2 cellular contexts compared by ENCODE assay signal in the genomic region with DNA sequence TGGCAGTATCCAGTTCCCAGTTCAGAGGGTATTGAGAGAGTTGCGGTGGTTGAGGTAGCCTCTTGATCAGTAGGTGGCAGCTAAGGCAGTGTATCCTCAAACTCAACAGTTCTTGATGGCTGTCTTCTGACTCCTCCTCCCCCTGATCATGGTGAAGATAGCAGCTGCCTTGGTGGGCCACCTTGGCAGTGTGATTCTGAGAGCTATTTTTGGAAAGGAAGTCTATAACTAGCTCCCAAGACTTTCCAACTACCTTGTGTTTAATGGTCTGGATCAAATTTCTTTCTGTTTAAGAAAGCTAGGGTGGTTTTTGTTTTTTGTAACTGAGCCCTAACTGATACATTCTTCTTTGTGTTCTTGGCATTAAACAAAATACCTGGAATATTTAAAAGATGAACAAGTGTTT.
TF ChIP-seq lines count a peak whose summit lies in the region.

No MANE protein-coding gene starts in this region.

TF ChIP-seq in HEK293, 187 proteins besides CTCF, POLR2A, EP300 and RAD21:
- TF ChIP-seq ZNF571 (tag by site-specific recombination; IDR thresholded peaks at IDR 0.05) (no peak), ZNF555 (tag by site-specific recombination; conservative IDR thresholded peaks at IDR 0.05) (no peak), ZNF623 (tag by site-specific recombination; IDR thresholded peaks at IDR 0.05) (no peak)

TF ChIP-seq in H1, 55 proteins besides CTCF, POLR2A, EP300 and RAD21:
- TF ChIP-seq KDM1A (IDR thresholded peaks at IDR 0.05; ENCODE audit: borderline replicate concordance, low read length): no peak
- no peak for TF ChIP-seq KDM5A (IDR thresholded peaks at IDR 0.05; ENCODE audit: low read length)
- no peak for TF ChIP-seq BCL11A (IDR thresholded peaks at IDR 0.05; ENCODE audit: low read depth in 2 of 2, low read length in 2 of 2)
- TF ChIP-seq JUN (IDR thresholded peaks at IDR 0.05; ENCODE audit: low read depth, low read length): no peak
- TF ChIP-seq SAP30 (IDR thresholded peaks at IDR 0.05; ENCODE audit: insufficient read depth, insufficient replicate concordance, low read length): no peak
- TF ChIP-seq SIN3A (conservative IDR thresholded peaks at IDR 0.05 in 1 of 2, IDR thresholded peaks at IDR 0.05 in 1 of 2; ENCODE audit: low read depth in 1 of 2, low read length in 2 of 2): no peak
- no peak for TF ChIP-seq TBP (IDR thresholded peaks at IDR 0.05; ENCODE audit: low read depth, low read length)
- TF ChIP-seq CREB1 (IDR thresholded peaks at IDR 0.05): no peak
- no peak for TF ChIP-seq CEBPB (IDR thresholded peaks at IDR 0.05; ENCODE audit: low read depth, low read length)
